ENCODE assay signal across 22 cellular contexts in genomic region chr2:86436328-86436727, GRCh38.
"Had no signal": no experiment of that assay in that cellular context is flagged by ENCODE, and none has a peak within 500 bp of the region (broad histone marks: within the 10 kb centered on the region; RNA-seq: fewer than 3 reads in every experiment).

No MANE protein-coding gene starts in this region.

- DNase-seq: KBM-7, MV-4-11, NCI-H1048, NCI-H1105, NCI-H1417, NCI-H1436 treated with DMSO at 0.1 percent for 48 hours, NCI-H1694, NCI-H187 treated with DMSO at 0.1 percent for 48 hours, NCI-H2029 treated with DMSO at 0.1 percent for 48 hours, NCI-H2171 treated with DMSO at 0.1 percent for 48 hours, NCI-H345, NCI-H446 treated with DMSO at 0.1 percent for 48 hours, NCI-H510A treated with DMSO at 0.1 percent for 48 hours, NCI-H526, NCI-H82, PC-3, SHP77 treated with DMSO at 0.1 percent for 48 hours had no signal

- H3K36me3 ChIP-seq: SJSA1 had no signal

- H3K9me3 ChIP-seq: SJSA1 had no signal

- H3K4me3 ChIP-seq: SJSA1, SK-N-MC had no signal

- H3K27ac ChIP-seq: HL-60, SJSA1, SK-N-MC had no signal

- H3K27me3 ChIP-seq: SJSA1 had no signal

- ATAC-seq: Panc1, PC-3, Right ventricle myocardium inferior had no signal
